In genomic region chr18:58268849-58269248, GRCh38 we compare ENCODE assay signal across 13 cellular contexts.
DNase-seq lines count a peak whose midpoint lies in the region; ATAC-seq, FAIRE-seq and TF ChIP-seq lines count a peak whose summit lies in the region.
"Had no signal": no experiment of that assay in that cellular context is flagged by ENCODE, and none has a peak within 500 bp of the region (broad histone marks: within the 10 kb centered on the region; RNA-seq: fewer than 3 reads in every experiment).

No MANE protein-coding gene starts in this region.

- no peak for TF ChIP-seq EP300 in A549 (IDR thresholded peaks at IDR 0.05)

- dilution Hi-C loops in IMR-90 (cut with HindIII; ENCODE audit: low sequenced_read_pairs, unreplicated experiment), result no loop called here

- no peak overlapping the region; the same call in 1 of the 2 replicates for H2BK120ac ChIP-seq in IMR-90 (ENCODE audit: low read depth, low read length)

- POLR2A ChIA-PET in A549 (lab: Yijun Ruan, JAX) (no interaction called here), IMR-90 (lab: Charles Lee; ENCODE audit: unreplicated experiment) (no interaction called here)

- no peak overlapping the region for H3K56ac ChIP-seq in IMR-90 (ENCODE audit: extremely low read depth, insufficient read depth, low read length)

- no peak for FAIRE-seq in A549 (lab: Jason Lieb, UNC)

- BruUV-seq in IMR-90 (replicated peaks; lab: Mats Ljungman, UMichigan), result no TSS peak

- intact Hi-C loops in IMR-90 (cut with micrococcal nuclease), result no loop called here
- intact Hi-C loops in left lung (cut with DNase I), result no loop called here

- DNase-seq in A549 (ENCODE audit: low read depth in 1 of 2, low spot score in 1 of 2) (peak; percentile 9 to 12), IMR-90 (peak; percentile 55), cardiac fibroblast (ENCODE audit: low read depth in 2 of 2) (peak; percentile 54 to 63), left lung (no peak), NCI-H2107 treated with DMSO at 0.1 percent for 48 hours (lab: John Stamatoyannopoulos, UW; ENCODE audit: unreplicated experiment) (no peak), HUDEP-2 (lab: John Stamatoyannopoulos, UW; ENCODE audit: unreplicated experiment in 76 of 76) (no peak), NCI-H69 (lab: John Stamatoyannopoulos, UW) (no peak)
- DNase-seq in NK-92 treated with Interleukin-12 subunit alpha and Interleukin-12 subunit beta, amount 100 ng/mL, for 24 hours (lab: John Stamatoyannopoulos, UW), result no peak
- DNase-seq: activated T-cell treated with anti-CD3 and anti-CD28 coated beads, Interleukin-2, amount 50 U/mL, for 24 hours; GF-D8; naive thymus-derived CD8-positive, alpha-beta T cell; NCI-H1436 treated with DMSO at 0.1 percent for 48 hours; stimulated activated CD4-positive, alpha-beta T cell treated with anti-CD3 and anti-CD28 coated beads, Interleukin-2, amount 100 ng/mL, for 48 hours had no signal

- H2AK9ac ChIP-seq in IMR-90 (replicated peaks; ENCODE audit: low read depth, low read length, poor library complexity), result peak overlapping the region; percentile 3

- no peak overlapping the region for H4K91ac ChIP-seq in IMR-90 (ENCODE audit: insufficient read depth, low read depth, low read length)

- peaks cover 20% of the 10 kb centered on the region for H3K4me1 ChIP-seq in A549
- peaks cover 4% of the 10 kb centered on the region for H3K4me1 ChIP-seq in IMR-90 (ENCODE audit: control insufficient read depth, insufficient read depth, low read length)
- peaks cover 3 to 14% of the 10 kb centered on the region in 2 donors for H3K4me1 ChIP-seq in left lung

- in situ Hi-C loops in IMR-90 (cut with MboI; ENCODE audit: low sequenced_read_pairs), result no loop called here

- H3K4me2 ChIP-seq in A549 (no peak overlapping the region), IMR-90 (ENCODE audit: low read depth, low read length) (no peak overlapping the region)

- no peak overlapping the region for H2BK15ac ChIP-seq in IMR-90 (ENCODE audit: low read depth, low read length)

- H3K27me3 ChIP-seq in IMR-90 (ENCODE audit: control insufficient read depth, insufficient read depth, low read length) (no peaks in the 10 kb centered on the region), left lung (no peaks in the 10 kb centered on the region)

- H3K4ac ChIP-seq in IMR-90 (ENCODE audit: low read depth, low read length), result peak overlapping the region; percentile 38; the same call in 1 of the 2 replicates

- H3K18ac ChIP-seq in IMR-90 (ENCODE audit: low read depth, low read length), result no peak overlapping the region

- no peak overlapping the region; the same call in 1 of the 2 replicates for H3K14ac ChIP-seq in IMR-90 (replicated peaks; ENCODE audit: low read depth, low read length)

- H3K4me3 ChIP-seq in A549 (no peak overlapping the region), IMR-90 (ENCODE audit: insufficient read depth, low read depth, low read length) (no peak overlapping the region), cardiac fibroblast (replicated peaks in 1 of 2; ENCODE audit: low read depth in 2 of 2, low read length in 2 of 2) (no peak overlapping the region), left lung (no peak overlapping the region)

- TF ChIP-seq POLR2A in A549 (IDR thresholded peaks at IDR 0.05; ENCODE audit: low read length) (no peak), IMR-90 (IDR thresholded peaks at IDR 0.05; ENCODE audit: low read depth, low read length) (no peak)

- H3K23ac ChIP-seq in IMR-90 (ENCODE audit: low read depth, low read length), result no peak overlapping the region

- no peaks in the 10 kb centered on the region for H3K36me3 ChIP-seq in IMR-90 (ENCODE audit: control insufficient read depth, insufficient read depth, low read length)
- H3K36me3 ChIP-seq in left lung, result no peaks in the 10 kb centered on the region

- no peak overlapping the region for H3K9ac ChIP-seq in IMR-90 (ENCODE audit: low read depth, low read length)

- H2AK5ac ChIP-seq in IMR-90 (ENCODE audit: low read depth, low read length), result peak overlapping the region; percentile 49; the same call in 1 of the 2 replicates

- no peaks in the 10 kb centered on the region for H4K20me1 ChIP-seq in IMR-90 (ENCODE audit: insufficient read depth, low read length)

- H3K9me1 ChIP-seq in IMR-90 (ENCODE audit: insufficient read depth, low read length), result peaks cover 14% of the 10 kb centered on the region

- TF ChIP-seq RAD21 in A549 (conservative IDR thresholded peaks at IDR 0.05 in 1 of 2, IDR thresholded peaks at IDR 0.05 in 1 of 2) (no peak), IMR-90 (IDR thresholded peaks at IDR 0.05; ENCODE audit: low read length) (no peak)

- H4K8ac ChIP-seq in IMR-90 (ENCODE audit: low read depth in 2 of 2, low read length in 2 of 2), result no peak overlapping the region

- H2AFZ ChIP-seq in IMR-90 (replicated peaks; ENCODE audit: low read length, poor library complexity), result no peak overlapping the region

- 54% methylated on average over 2 of the region's 2 CpGs for WGBS in A549 (ENCODE audit: missing lambda C conversion rate)
- WGBS in IMR-90 (ENCODE audit: extremely low coverage in 2 of 2, insufficient read length in 1 of 2), 2 experiments, result no CpG with 5 or more reads among the region's 2 CpGs

- CTCF ChIA-PET in A549 (lab: Yijun Ruan, JAX) (no interaction called here), IMR-90 (lab: Yijun Ruan, JAX) (no interaction called here)

- 0 out of 4 replicates have a peak, but pooled peaks cover 0 to 3% of the 10 kb centered on the region in 2 experiments for H3K79me1 ChIP-seq in IMR-90 (ENCODE audit: low read depth in 1 of 2, low read length in 2 of 2)

- H4K5ac ChIP-seq in IMR-90 (ENCODE audit: low read depth, low read length), result no peak overlapping the region

- ATAC-seq in A549 (peak in 1 of 2 experiments; percentile 41; a peak in 3 of 6 replicates), IMR-90 (ENCODE audit: low read depth) (0 out of 2 replicates have a peak, but pooled peaks have one; percentile 32), left lung (peak; percentile 33)
- ATAC-seq: naive thymus-derived CD8-positive, alpha-beta T cell had no signal

- no peak overlapping the region for H3K27ac ChIP-seq in A549
- no peak overlapping the region for H3K27ac ChIP-seq in IMR-90 (ENCODE audit: insufficient read depth, low read length)
- H3K27ac ChIP-seq in left lung, result peak overlapping the region; percentile 46 to 50

- H3K9me3 ChIP-seq in A549 (no peaks in the 10 kb centered on the region), IMR-90 (ENCODE audit: control insufficient read depth, insufficient read depth, low read length) (no peaks in the 10 kb centered on the region), left lung (no peaks in the 10 kb centered on the region)

- TF ChIP-seq CTCF in A549 (IDR thresholded peaks at IDR 0.05), result no peak
- TF ChIP-seq CTCF in IMR-90 (conservative IDR thresholded peaks at IDR 0.05; ENCODE audit: low read depth, low read length), result no peak
- no peak for TF ChIP-seq CTCF in cardiac fibroblast (IDR thresholded peaks at IDR 0.05; ENCODE audit: low read depth, low read length)
- no peak for TF ChIP-seq CTCF in left lung (IDR thresholded peaks at IDR 0.05)

- no peak overlapping the region for H2BK20ac ChIP-seq in IMR-90 (ENCODE audit: low read depth, low read length)

- no peak overlapping the region for H2BK5ac ChIP-seq in IMR-90 (ENCODE audit: low read depth, low read length, poor library complexity, severe bottlenecking)

TF ChIP-seq in A549, 52 proteins besides CTCF, POLR2A, EP300 and RAD21:
- TF ChIP-seq GATA3 (IDR thresholded peaks at IDR 0.05; ENCODE audit: borderline replicate concordance) (no peak), RARB (CRISPR knock-in tag; IDR thresholded peaks at IDR 0.05) (no peak)

TF ChIP-seq in IMR-90, 13 proteins besides CTCF, POLR2A, EP300 and RAD21:
- no peak for TF ChIP-seq MAZ (IDR thresholded peaks at IDR 0.05; ENCODE audit: borderline replicate concordance, low read depth, low read length)
- no peak for TF ChIP-seq CEBPB (IDR thresholded peaks at IDR 0.05; ENCODE audit: low read depth, low read length)
- TF ChIP-seq RFX5 (IDR thresholded peaks at IDR 0.05; ENCODE audit: low read depth, low read length), result no peak
- TF ChIP-seq MXI1 (IDR thresholded peaks at IDR 0.05; ENCODE audit: borderline replicate concordance, low read depth, low read length), result no peak
- no peak for TF ChIP-seq NFE2L2 (IDR thresholded peaks at IDR 0.05; ENCODE audit: low read depth, low read length)
- no peak for TF ChIP-seq SMC3 (IDR thresholded peaks at IDR 0.05; ENCODE audit: low read depth, low read length)
- no peak for TF ChIP-seq ELK1 (IDR thresholded peaks at IDR 0.05; ENCODE audit: borderline replicate concordance, low read depth, low read length)
- no peak for TF ChIP-seq RCOR1 (IDR thresholded peaks at IDR 0.05; ENCODE audit: insufficient replicate concordance, low read length)
- TF ChIP-seq USF2 (IDR thresholded peaks at IDR 0.05; ENCODE audit: low read depth, low read length), result no peak
- no peak for TF ChIP-seq BHLHE40 (IDR thresholded peaks at IDR 0.05; ENCODE audit: low read depth, low read length)
- TF ChIP-seq FOS (IDR thresholded peaks at IDR 0.05; ENCODE audit: low read depth, low read length), result no peak
- TF ChIP-seq MAFK (IDR thresholded peaks at IDR 0.05; ENCODE audit: low read depth, low read length), result no peak
- no peak for TF ChIP-seq CHD1 (IDR thresholded peaks at IDR 0.05; ENCODE audit: low read depth, low read length)

Comparison
In these comparisons a context has a peak if more than half of its experiments do, and no peak if none do; other contexts are left out.
1. DNase-seq: peak in A549 (2 of 2), IMR-90 (single experiment) and cardiac fibroblast (2 of 2); none in left lung (0 of 2), NCI-H2107 treated with DMSO at 0.1 percent for 48 hours (single experiment), HUDEP-2 (0 of 76), NCI-H69 (single experiment) and NK-92 treated with Interleukin-12 subunit alpha and Interleukin-12 subunit beta, amount 100 ng/mL, for 24 hours (single experiment).
2. H3K27ac ChIP-seq: peak in left lung (2 of 2); none in A549 (0 of 2) and IMR-90 (single experiment).